In the genomic region with DNA sequence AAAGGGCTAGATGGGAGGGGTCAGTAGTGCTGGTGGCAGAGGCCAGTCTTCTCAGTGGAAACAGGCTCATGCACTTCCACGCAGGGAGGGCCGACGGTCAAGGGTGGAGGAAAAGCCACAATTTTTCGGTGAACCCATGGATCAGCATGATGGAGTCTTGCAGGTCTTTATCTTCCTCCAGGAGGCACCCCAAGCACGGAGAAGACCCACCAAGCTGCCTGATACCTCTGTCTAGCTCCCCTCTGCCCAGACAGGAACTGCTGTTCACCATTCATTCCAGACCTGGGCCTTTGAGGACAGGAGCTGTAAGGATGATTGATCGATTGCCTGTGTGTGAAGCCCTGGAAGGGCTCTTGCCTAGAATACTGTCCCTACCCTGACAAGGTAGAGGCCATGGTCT, we compare ENCODE assay signal across 23 cellular contexts. TPM values are rescaled to one million over a fixed set of nuclear protein-coding genes. Genes with fewer than 3 reads are reported as not detected.
DNase-seq lines count a peak whose midpoint lies in the region; ATAC-seq, FAIRE-seq and TF ChIP-seq lines count a peak whose summit lies in the region.
"Had no signal": no experiment of that assay in that cellular context is flagged by ENCODE, and none has a peak within 500 bp of the region (broad histone marks: within the 10 kb centered on the region; RNA-seq: fewer than 3 reads in every experiment).

No MANE protein-coding gene starts in this region.

- TF ChIP-seq CTCF in GM20000 (IDR thresholded peaks at IDR 0.05; ENCODE audit: extremely low read depth, missing control alignments): no peak
- peak in 2 of 3 experiments; percentile 23 to 35; a peak in 3 of 6 replicates for TF ChIP-seq CTCF in GM12878 (IDR thresholded peaks at IDR 0.05 in 2 of 3, conservative IDR thresholded peaks at IDR 0.05 in 1 of 3; ENCODE audit: control insufficient read depth in 2 of 3, extremely low read depth in 1 of 3, insufficient read depth in 1 of 3, low read depth in 3 of 3, low read length in 3 of 3)
- TF ChIP-seq CTCF in neural progenitor cell (IDR thresholded peaks at IDR 0.05): no peak

- H2AFZ ChIP-seq in GM12878 (ENCODE audit: control insufficient read depth, low read depth, low read length) (no peak overlapping the region), neural progenitor cell (replicated peaks) (no peak overlapping the region)

- no peaks in the 10 kb centered on the region for H3K9me3 Mint-ChIP-seq in activated CD4-positive, alpha-beta memory T cell treated with anti-CD3 and anti-CD28 coated beads for 36 hours
- no peaks in the 10 kb centered on the region for H3K9me3 Mint-ChIP-seq in activated CD4-positive, alpha-beta memory T cell treated with anti-CD3 and anti-CD28 coated beads, Interleukin-2, amount 10 ng/mL, durations not matched to agents 7 days and 5 days
- no peaks in the 10 kb centered on the region for H3K9me3 Mint-ChIP-seq in stimulated activated effector memory CD8-positive, alpha-beta T cell treated with anti-CD3 and anti-CD28 coated beads, Interleukin-12 subunit alpha, Interleukin-12 subunit beta, amount 100 ng/mL, for 72 hours
- H3K9me3 Mint-ChIP-seq in neural progenitor cell: no peaks in the 10 kb centered on the region
- H3K9me3 Mint-ChIP-seq: activated naive CD4-positive, alpha-beta T cell treated with anti-CD3 and anti-CD28 coated beads, Interleukin-2, amount 50 U/mL, for 72 hours had no signal

- DNase-seq in activated CD4-positive, alpha-beta memory T cell treated with anti-CD3 and anti-CD28 coated beads for 36 hours: peak; percentile 12
- DNase-seq in activated CD4-positive, alpha-beta memory T cell treated with anti-CD3 and anti-CD28 coated beads, Interleukin-2, amount 10 ng/mL, durations not matched to agents 7 days and 5 days: no peak
- DNase-seq in GM20000 (ENCODE audit: low spot score) (peak; percentile 66), GM12878 (ENCODE audit: low read depth, low spot score) (no peak), neural progenitor cell (ENCODE audit: low spot score) (no peak)
- DNase-seq in stimulated activated effector memory CD8-positive, alpha-beta T cell treated with anti-CD3 and anti-CD28 coated beads, Interleukin-12 subunit alpha, Interleukin-12 subunit beta, amount 100 ng/mL, for 72 hours (ENCODE audit: low spot score in 2 of 2): no peak
- DNase-seq: activated CD4-positive, alpha-beta T cell treated with anti-CD3 and anti-CD28 coated beads for 4 hours; activated T-cell treated with anti-CD3 and anti-CD28 coated beads, Interleukin-2, amount 50 U/mL, for 1 hour; dorsolateral prefrontal cortex; erythroblast; NCI-H748 treated with DMSO at 0.1 percent for 48 hours; Peyer's patch; SK-N-SH; stimulated activated naive CD4-positive, alpha-beta T cell; trophoblast cell had no signal

- no peaks in the 10 kb centered on the region for H3K36me3 ChIP-seq in GM12878 (ENCODE audit: control insufficient read depth in 2 of 2, insufficient read depth in 2 of 2, low read length in 1 of 2)
- no peaks in the 10 kb centered on the region for H3K36me3 ChIP-seq in skeletal muscle tissue (ENCODE audit: control insufficient read depth in 3 of 3, insufficient read depth in 3 of 3, low read length in 3 of 3)
- H3K36me3 ChIP-seq in neural progenitor cell: no peaks in the 10 kb centered on the region
- H3K36me3 ChIP-seq: Peyer's patch, prostate gland had no signal

- ATAC-seq in GM12878: peak; percentile 56
- ATAC-seq in HG03439 (IDR thresholded peaks at IDR 0.05; ENCODE audit: unreplicated experiment): no peak
- ATAC-seq in stimulated activated effector memory CD8-positive, alpha-beta T cell treated with anti-CD3 and anti-CD28 coated beads, Interleukin-12 subunit alpha, Interleukin-12 subunit beta, amount 100 ng/mL, for 72 hours: no peak
- ATAC-seq: activated naive CD4-positive, alpha-beta T cell treated with anti-CD3 and anti-CD28 coated beads, Interleukin-2, amount 50 U/mL, for 72 hours had no signal

- H4K20me1 ChIP-seq in GM12878 (ENCODE audit: control insufficient read depth, insufficient read depth) (no peaks in the 10 kb centered on the region), neural progenitor cell (ENCODE audit: low read depth) (peaks cover 7% of the 10 kb centered on the region)

- TF ChIP-seq EP300 in GM12878 (IDR thresholded peaks at IDR 0.05; ENCODE audit: borderline replicate concordance in 1 of 2, control insufficient read depth in 1 of 2, low read depth in 2 of 2, low read length in 2 of 2): no peak

- H3K36me3 Mint-ChIP-seq in activated CD4-positive, alpha-beta memory T cell treated with anti-CD3 and anti-CD28 coated beads for 36 hours: no peaks in the 10 kb centered on the region
- no peaks in the 10 kb centered on the region for H3K36me3 Mint-ChIP-seq in activated CD4-positive, alpha-beta memory T cell treated with anti-CD3 and anti-CD28 coated beads, Interleukin-2, amount 10 ng/mL, durations not matched to agents 7 days and 5 days (ENCODE audit: low read depth)
- no peaks in the 10 kb centered on the region for H3K36me3 Mint-ChIP-seq in stimulated activated effector memory CD8-positive, alpha-beta T cell treated with anti-CD3 and anti-CD28 coated beads, Interleukin-12 subunit alpha, Interleukin-12 subunit beta, amount 100 ng/mL, for 72 hours
- H3K36me3 Mint-ChIP-seq in neural progenitor cell: peaks cover 2% of the 10 kb centered on the region
- H3K36me3 Mint-ChIP-seq: activated naive CD4-positive, alpha-beta T cell treated with anti-CD3 and anti-CD28 coated beads, Interleukin-2, amount 50 U/mL, for 72 hours had no signal

- TF ChIP-seq RAD21 in GM12878 (IDR thresholded peaks at IDR 0.05; ENCODE audit: insufficient read depth, low read depth, low read length): peak; percentile 43

- H3K4me1 Mint-ChIP-seq in activated CD4-positive, alpha-beta memory T cell treated with anti-CD3 and anti-CD28 coated beads for 36 hours (ENCODE audit: low read depth): peaks cover 10% of the 10 kb centered on the region
- H3K4me1 Mint-ChIP-seq in activated CD4-positive, alpha-beta memory T cell treated with anti-CD3 and anti-CD28 coated beads, Interleukin-2, amount 10 ng/mL, durations not matched to agents 7 days and 5 days: peaks cover 9% of the 10 kb centered on the region
- no peaks in the 10 kb centered on the region for H3K4me1 Mint-ChIP-seq in stimulated activated effector memory CD8-positive, alpha-beta T cell treated with anti-CD3 and anti-CD28 coated beads, Interleukin-12 subunit alpha, Interleukin-12 subunit beta, amount 100 ng/mL, for 72 hours
- peaks cover 25% of the 10 kb centered on the region for H3K4me1 Mint-ChIP-seq in neural progenitor cell

- no peaks in the 10 kb centered on the region for H3K79me2 ChIP-seq in GM12878 (ENCODE audit: control insufficient read depth, insufficient read depth, low read length)
- H3K79me2 ChIP-seq in neural progenitor cell (ENCODE audit: low read depth): peaks cover 3% of the 10 kb centered on the region

- WGBS in GM12878 (ENCODE audit: insufficient coverage, insufficient replicate concordance, low lambda C conversion rate, missing lambda C conversion rate): 52% methylated on average over 6 of the region's 6 CpGs

- H3K27ac ChIP-seq in GM12878 (ENCODE audit: control insufficient read depth, insufficient read depth): no peak overlapping the region
- H3K27ac ChIP-seq in skeletal muscle tissue (ENCODE audit: low read depth, low read length): peak overlapping the region; percentile 87
- no peak overlapping the region for H3K27ac ChIP-seq in neural progenitor cell
- H3K27ac ChIP-seq: 22Rv1, C4-2B, dorsolateral prefrontal cortex, prostate gland had no signal

- no peak overlapping the region for H3K4me2 ChIP-seq in GM12878 (ENCODE audit: control insufficient read depth, insufficient read depth)
- no peak overlapping the region for H3K4me2 ChIP-seq in neural progenitor cell
- H3K4me2 ChIP-seq: SK-N-SH had no signal

- no peak for FAIRE-seq in GM12878 (lab: Jason Lieb, UNC)

- H3K27me3 Mint-ChIP-seq in activated CD4-positive, alpha-beta memory T cell treated with anti-CD3 and anti-CD28 coated beads for 36 hours: peaks cover 24% of the 10 kb centered on the region
- peaks cover 47% of the 10 kb centered on the region for H3K27me3 Mint-ChIP-seq in activated CD4-positive, alpha-beta memory T cell treated with anti-CD3 and anti-CD28 coated beads, Interleukin-2, amount 10 ng/mL, durations not matched to agents 7 days and 5 days
- H3K27me3 Mint-ChIP-seq in neural progenitor cell (ENCODE audit: insufficient read depth, low read depth): peaks cover 14% of the 10 kb centered on the region

- RAD21 ChIA-PET in GM12878 (lab: Charles Lee; ENCODE audit: unreplicated experiment): interaction anchor here (1.0 to 1.3 kb wide), 2 partner anchors 11 to 112 kb away, joined by 3 read pairs; no protein-coding TSS in a partner anchor

- H3K4me1 ChIP-seq in GM12878 (ENCODE audit: control insufficient read depth, insufficient read depth, low read length) (no peaks in the 10 kb centered on the region), skeletal muscle tissue (ENCODE audit: control insufficient read depth in 3 of 3, insufficient read depth in 3 of 3, low read length in 3 of 3) (peaks cover 27 to 43% (median 32%) of the 10 kb centered on the region in 3 donors), neural progenitor cell (peaks cover 8% of the 10 kb centered on the region)

- H3K4me3 ChIP-seq in GM12878: no peak overlapping the region
- H3K4me3 ChIP-seq in skeletal muscle tissue (ENCODE audit: low read length in 3 of 3): no peak overlapping the region
- no peak overlapping the region for H3K4me3 ChIP-seq in neural progenitor cell
- H3K4me3 ChIP-seq: dorsolateral prefrontal cortex, Peyer's patch, prostate gland had no signal

- H3K27ac Mint-ChIP-seq in activated CD4-positive, alpha-beta memory T cell treated with anti-CD3 and anti-CD28 coated beads for 36 hours: no peak overlapping the region
- no peak overlapping the region for H3K27ac Mint-ChIP-seq in activated CD4-positive, alpha-beta memory T cell treated with anti-CD3 and anti-CD28 coated beads, Interleukin-2, amount 10 ng/mL, durations not matched to agents 7 days and 5 days
- H3K27ac Mint-ChIP-seq in stimulated activated effector memory CD8-positive, alpha-beta T cell treated with anti-CD3 and anti-CD28 coated beads, Interleukin-12 subunit alpha, Interleukin-12 subunit beta, amount 100 ng/mL, for 72 hours: no peak overlapping the region
- no peak overlapping the region for H3K27ac Mint-ChIP-seq in neural progenitor cell
- H3K27ac Mint-ChIP-seq: activated naive CD4-positive, alpha-beta T cell treated with anti-CD3 and anti-CD28 coated beads, Interleukin-2, amount 50 U/mL, for 72 hours had no signal

- in situ Hi-C loops in GM12878 (cut with MboI): no loop called here

- CTCF ChIA-PET in activated CD4-positive, alpha-beta memory T cell treated with anti-CD3 and anti-CD28 coated beads for 36 hours (lab: Charles Lee): interaction anchor here (2.4 kb wide), 1 partner anchor 120 kb away, joined by 6 read pairs; no protein-coding TSS in a partner anchor
- CTCF ChIA-PET in activated CD4-positive, alpha-beta memory T cell treated with anti-CD3 and anti-CD28 coated beads, Interleukin-2, amount 10 ng/mL, durations not matched to agents 7 days and 5 days (lab: Charles Lee): no interaction called here
- CTCF ChIA-PET in GM12878 (lab: Yijun Ruan, JAX): interaction anchor here (1.2 kb wide), 1 partner anchor 120 kb away, joined by 3 read pairs; no protein-coding TSS in a partner anchor

- POLR2A ChIA-PET in activated CD4-positive, alpha-beta memory T cell treated with anti-CD3 and anti-CD28 coated beads for 36 hours (lab: Charles Lee): no interaction called here
- POLR2A ChIA-PET in activated CD4-positive, alpha-beta memory T cell treated with anti-CD3 and anti-CD28 coated beads, Interleukin-2, amount 10 ng/mL, durations not matched to agents 7 days and 5 days (lab: Charles Lee): no interaction called here
- POLR2A ChIA-PET in GM12878 (lab: Charles Lee): interaction anchor here (0.5 kb wide), 1 partner anchor 63 kb away, joined by 3 read pairs; no protein-coding TSS in a partner anchor

- intact Hi-C loops in activated CD4-positive, alpha-beta memory T cell treated with anti-CD3 and anti-CD28 coated beads for 36 hours (cut with micrococcal nuclease): no loop called here
- intact Hi-C loops in GM12878 (cut with micrococcal nuclease; ENCODE audit: unreplicated experiment): loop anchor here (5.0 kb wide), 1 partner anchor 123 kb away; no protein-coding TSS in a partner anchor

- no peak for TF ChIP-seq POLR2A in GM12878 (IDR thresholded peaks at IDR 0.05; ENCODE audit: low read depth, low read length)

- no TSS peak for BruUV-seq in GM12878 (replicated peaks; lab: Mats Ljungman, UMichigan)

- H3K27me3 ChIP-seq in GM12878 (replicated peaks in 1 of 2; ENCODE audit: control insufficient read depth in 2 of 2, insufficient read depth in 2 of 2, low read length in 1 of 2) (peaks cover 7 to 12% of the 10 kb centered on the region in 2 experiments; a peak in 3 of 4 replicates), skeletal muscle tissue (ENCODE audit: control insufficient read depth in 3 of 3, insufficient read depth in 3 of 3, low read length in 3 of 3) (no peaks in the 10 kb centered on the region), neural progenitor cell (peaks cover 63% of the 10 kb centered on the region)
- H3K27me3 ChIP-seq: Peyer's patch had no signal

- no peak overlapping the region for H3K4me3 Mint-ChIP-seq in activated CD4-positive, alpha-beta memory T cell treated with anti-CD3 and anti-CD28 coated beads for 36 hours
- H3K4me3 Mint-ChIP-seq in activated CD4-positive, alpha-beta memory T cell treated with anti-CD3 and anti-CD28 coated beads, Interleukin-2, amount 10 ng/mL, durations not matched to agents 7 days and 5 days: no peak overlapping the region
- no peak overlapping the region for H3K4me3 Mint-ChIP-seq in stimulated activated effector memory CD8-positive, alpha-beta T cell treated with anti-CD3 and anti-CD28 coated beads, Interleukin-12 subunit alpha, Interleukin-12 subunit beta, amount 100 ng/mL, for 72 hours
- H3K4me3 Mint-ChIP-seq in neural progenitor cell: no peak overlapping the region

- SMC1A ChIA-PET in GM12878 (lab: Charles Lee; ENCODE audit: uncharacterized antibody, unreplicated experiment): interaction anchor here (1.1 to 2.1 kb wide), 3 partner anchors 11 to 121 kb away, joined by 4 to 6 read pairs (median 4); no protein-coding TSS in a partner anchor

- H3K9ac ChIP-seq in GM12878 (ENCODE audit: control insufficient read depth, insufficient read depth, low read length): no peak overlapping the region
- no peak overlapping the region for H3K9ac ChIP-seq in skeletal muscle tissue (ENCODE audit: low read depth in 1 of 3, low read length in 3 of 3)
- no peak overlapping the region for H3K9ac ChIP-seq in neural progenitor cell
- H3K9ac ChIP-seq: SK-N-SH had no signal

- H3K9me3 ChIP-seq in GM12878 (replicated peaks; ENCODE audit: control insufficient read depth, insufficient read depth, low read length): no peaks in the 10 kb centered on the region
- H3K9me3 ChIP-seq in skeletal muscle tissue (ENCODE audit: control insufficient read depth in 3 of 3, low read length in 3 of 3): no peaks in the 10 kb centered on the region
- no peaks in the 10 kb centered on the region for H3K9me3 ChIP-seq in neural progenitor cell (ENCODE audit: low read depth)
- H3K9me3 ChIP-seq: Peyer's patch, prostate gland, SK-N-SH had no signal

- H3F3A ChIP-seq in neural progenitor cell (ENCODE audit: low read depth): peaks cover 17% of the 10 kb centered on the region

RNA-seq across cellular contexts. Expression of a gene that starts 2.8 kb away (rescaled TPM):
- 100 to 1,000 TPM; 238 to 240 TPM for total RNA-seq in activated CD4-positive, alpha-beta memory T cell treated with anti-CD3 and anti-CD28 coated beads for 36 hours
- total RNA-seq in activated CD4-positive, alpha-beta memory T cell treated with anti-CD3 and anti-CD28 coated beads, Interleukin-2, amount 10 ng/mL, durations not matched to agents 7 days and 5 days: 100 to 1,000 TPM; 242 to 248 TPM
- total RNA-seq in GM12878 (2013; cell fraction: nucleolus; rRNA removed): 276 and 277 TPM in 2 replicates
- 53.5 and 53.9 TPM in 2 replicates for total RNA-seq in GM12878 (2014; rRNA removed)
- 77.6 and 83.3 TPM in 2 replicates for total RNA-seq in GM12878 (2014; rRNA removed; fragmentation: Illumina TruSeq; extraction: Trizol)
- total RNA-seq in GM12878 (2021): 71.5 and 81.6 TPM in 2 replicates
- 42.0 TPM for polyA plus RNA-seq in GM12878 (2011; ENCODE audit: low read depth)
- polyA plus RNA-seq in GM12878 (2011; rRNA removed): 71.0 and 94.9 TPM in 2 replicates
- 30.9 and 31.0 TPM in 2 replicates for polyA plus RNA-seq in GM12878 (2011; cell fraction: cytosol; rRNA removed)
- polyA plus RNA-seq in GM12878 (2011; cell fraction: nucleus; rRNA removed): 58.1 and 76.6 TPM in 2 replicates
- polyA plus RNA-seq in GM12878 (2012): 57.8 and 71.6 TPM in 2 replicates
- polyA plus RNA-seq in GM12878 (2014; fragmentation: Illumina TruSeq; extraction: Trizol): 107 and 130 TPM in 2 replicates
- 10 to 100 TPM; 36.2 to 36.3 TPM for polyA plus RNA-seq in GM12878 (2014; fragmentation: Nextera tagmentation; extraction: Ambion mirVana)
- 60.4 and 70.5 TPM in 2 replicates for polyA plus RNA-seq in GM12878 (2014; rRNA removed)
- polyA plus RNA-seq in GM12878 (2016; fragmentation: Nextera tagmentation; extraction: Ambion mirVana): 100 to 1,000 TPM in 1 of 2 experiments, 10 to 100 TPM in 1; 99.2 to 120 TPM
- 64.4 and 88.7 TPM in 2 replicates for polyA minus RNA-seq in GM12878 (2011; rRNA and poly(A)+ RNA removed)
- polyA minus RNA-seq in GM12878 (2011; cell fraction: cytosol; rRNA and poly(A)+ RNA removed): 23.0 and 28.2 TPM in 2 replicates
- 39.4 and 68.2 TPM in 2 replicates for polyA minus RNA-seq in GM12878 (2011; cell fraction: nucleus; rRNA and poly(A)+ RNA removed)
- 65.8 TPM for total RNA-seq in skeletal muscle tissue
- total RNA-seq in neural progenitor cell (ENCODE audit: low replicate concordance): 18.9 and 40.7 TPM in 2 replicates

RNA-seq across cellular contexts. Expression of a gene that starts 34.0 kb away (rescaled TPM):
- not detected for total RNA-seq in activated CD4-positive, alpha-beta memory T cell treated with anti-CD3 and anti-CD28 coated beads for 36 hours
- total RNA-seq in activated CD4-positive, alpha-beta memory T cell treated with anti-CD3 and anti-CD28 coated beads, Interleukin-2, amount 10 ng/mL, durations not matched to agents 7 days and 5 days: not detected
- 39.3 and 39.9 TPM in 2 replicates for total RNA-seq in GM12878 (2013; cell fraction: nucleolus; rRNA removed)
- total RNA-seq in GM12878 (2014; rRNA removed) (0.11 and 0.17 TPM in 2 replicates), GM12878 (2014; rRNA removed; fragmentation: Illumina TruSeq; extraction: Trizol) (0.09 and 0.23 TPM in 2 replicates), GM12878 (2021) (1.1 TPM in 2 replicates), skeletal muscle tissue (1.0 TPM), neural progenitor cell (ENCODE audit: low replicate concordance) (0.43 TPM in 1 of 2 replicates, not detected in the other)
- polyA plus RNA-seq in GM12878 (2011; ENCODE audit: low read depth): 0.77 TPM
- polyA plus RNA-seq in GM12878 (2011; rRNA removed) (0.42 and 1.2 TPM in 2 replicates), GM12878 (2014; fragmentation: Illumina TruSeq; extraction: Trizol) (0.28 and 0.87 TPM in 2 replicates), GM12878 (2014; fragmentation: Nextera tagmentation; extraction: Ambion mirVana) (under 1 TPM in 1 of 2 experiments, not detected in 1; 0.07 TPM), GM12878 (2014; rRNA removed) (0.56 and 1.4 TPM in 2 replicates), GM12878 (2016; fragmentation: Nextera tagmentation; extraction: Ambion mirVana) (not detected)
- polyA plus RNA-seq in GM12878 (2011; cell fraction: cytosol; rRNA removed): 0.70 and 0.79 TPM in 2 replicates
- polyA plus RNA-seq in GM12878 (2011; cell fraction: nucleus; rRNA removed): 2.4 and 3.8 TPM in 2 replicates
- polyA plus RNA-seq in GM12878 (2012): 1.1 and 1.6 TPM in 2 replicates
- 0.88 and 0.98 TPM in 2 replicates for polyA minus RNA-seq in GM12878 (2011; rRNA and poly(A)+ RNA removed)
- 0.52 and 1.6 TPM in 2 replicates for polyA minus RNA-seq in GM12878 (2011; cell fraction: cytosol; rRNA and poly(A)+ RNA removed)
- 0.24 and 1.1 TPM in 2 replicates for polyA minus RNA-seq in GM12878 (2011; cell fraction: nucleus; rRNA and poly(A)+ RNA removed)

RNA-seq across cellular contexts. Expression of a gene that starts 58.2 kb away (rescaled TPM):
- total RNA-seq in activated CD4-positive, alpha-beta memory T cell treated with anti-CD3 and anti-CD28 coated beads for 36 hours: not detected
- not detected for total RNA-seq in activated CD4-positive, alpha-beta memory T cell treated with anti-CD3 and anti-CD28 coated beads, Interleukin-2, amount 10 ng/mL, durations not matched to agents 7 days and 5 days
- total RNA-seq in GM12878 (2013; cell fraction: nucleolus; rRNA removed): not detected in 2 replicates
- not detected in 2 replicates for total RNA-seq in GM12878 (2014; rRNA removed)
- not detected in 2 replicates for total RNA-seq in GM12878 (2014; rRNA removed; fragmentation: Illumina TruSeq; extraction: Trizol)
- not detected in 2 replicates for total RNA-seq in GM12878 (2021)
- polyA plus RNA-seq in GM12878 (2011; ENCODE audit: low read depth): not detected
- not detected in 2 replicates for polyA plus RNA-seq in GM12878 (2011; rRNA removed)
- polyA plus RNA-seq in GM12878 (2011; cell fraction: cytosol; rRNA removed): not detected in 2 replicates
- not detected in 2 replicates for polyA plus RNA-seq in GM12878 (2011; cell fraction: nucleus; rRNA removed)
- polyA plus RNA-seq in GM12878 (2012): not detected in 2 replicates
- polyA plus RNA-seq in GM12878 (2014; fragmentation: Illumina TruSeq; extraction: Trizol): not detected in 2 replicates
- not detected for polyA plus RNA-seq in GM12878 (2014; fragmentation: Nextera tagmentation; extraction: Ambion mirVana)
- not detected in 2 replicates for polyA plus RNA-seq in GM12878 (2014; rRNA removed)
- polyA plus RNA-seq in GM12878 (2016; fragmentation: Nextera tagmentation; extraction: Ambion mirVana): not detected
- not detected in 2 replicates for polyA minus RNA-seq in GM12878 (2011; rRNA and poly(A)+ RNA removed)
- not detected in 2 replicates for polyA minus RNA-seq in GM12878 (2011; cell fraction: cytosol; rRNA and poly(A)+ RNA removed)
- polyA minus RNA-seq in GM12878 (2011; cell fraction: nucleus; rRNA and poly(A)+ RNA removed): not detected in 2 replicates
- total RNA-seq in skeletal muscle tissue: not detected
- not detected in 2 replicates for total RNA-seq in neural progenitor cell (ENCODE audit: low replicate concordance)
- total RNA-seq: activated naive CD4-positive, alpha-beta T cell treated with anti-CD3 and anti-CD28 coated beads, Interleukin-2, amount 50 U/mL, for 72 hours; dorsolateral prefrontal cortex; left ventricle myocardium superior; myocyte; Peyer's patch; prostate gland had no signal
- polyA plus RNA-seq: SK-N-SH had no signal

Comparison
In these comparisons a context has a peak if more than half of its experiments do, and no peak if none do; other contexts are left out.
1. DNase-seq: peak in activated CD4-positive, alpha-beta memory T cell treated with anti-CD3 and anti-CD28 coated beads for 36 hours (single experiment) and GM20000 (single experiment); none in activated CD4-positive, alpha-beta memory T cell treated with anti-CD3 and anti-CD28 coated beads, Interleukin-2, amount 10 ng/mL, durations not matched to agents 7 days and 5 days (single experiment), GM12878 (single experiment), stimulated activated effector memory CD8-positive, alpha-beta T cell treated with anti-CD3 and anti-CD28 coated beads, Interleukin-12 subunit alpha, Interleukin-12 subunit beta, amount 100 ng/mL, for 72 hours (0 of 2) and neural progenitor cell (single experiment).
2. CTCF ChIP-seq: peak in GM12878 (2 of 3); none in GM20000 (single experiment) and neural progenitor cell (single experiment).